1 cellular context compared by ENCODE assay signal in the genomic region with DNA sequence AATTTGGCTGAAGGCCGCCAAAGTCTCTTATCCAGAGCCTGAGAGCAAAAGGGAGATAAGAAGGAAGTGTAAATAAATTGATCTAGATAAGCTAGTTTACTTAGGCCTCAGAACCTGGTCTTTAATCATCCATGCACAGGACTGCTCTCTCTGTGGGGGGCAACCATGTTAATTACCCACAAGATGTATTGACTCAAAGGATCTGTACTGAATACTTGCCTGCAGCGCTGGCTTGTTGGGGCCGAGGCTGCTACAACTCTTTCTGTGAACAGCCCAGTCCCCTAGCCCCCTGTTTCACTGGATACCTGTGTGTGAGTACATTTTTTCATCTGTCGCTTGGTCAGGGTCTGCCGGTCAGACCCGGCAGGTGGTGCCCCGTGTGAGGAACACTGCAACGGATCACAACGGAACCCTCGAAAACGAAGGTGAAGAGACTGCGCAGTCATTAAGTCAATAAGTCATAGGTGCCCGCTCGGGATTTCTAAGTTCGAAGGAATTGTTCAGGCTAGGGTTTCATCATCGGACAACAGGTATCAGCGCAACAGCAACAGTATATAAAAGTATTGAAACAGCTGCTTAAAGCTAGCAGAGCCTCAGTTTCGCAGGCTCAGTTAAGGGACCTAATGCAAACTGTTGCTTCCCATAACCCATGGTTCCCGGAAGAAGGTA.
A peak's percentile ranks its signal among the peaks of the same experiment; 100 is the strongest.
TF ChIP-seq lines count a peak whose summit lies in the region.

No MANE protein-coding gene starts in this region.

TF ChIP-seq in HEK293, 187 proteins besides CTCF, POLR2A, EP300 and RAD21 (continues in another document):
- peak; percentile 93 for TF ChIP-seq ZNF24 (tag by site-specific recombination; IDR thresholded peaks at IDR 0.05)
- 0 out of 2 replicates have a peak, but pooled peaks have one; percentile 54 for TF ChIP-seq OVOL3 (tag by site-specific recombination; IDR thresholded peaks at IDR 0.05)
- TF ChIP-seq ZFP3 (tag by site-specific recombination; IDR thresholded peaks at IDR 0.05; ENCODE audit: low read depth), result no peak
- no peak for TF ChIP-seq SP3 (tag by site-specific recombination; IDR thresholded peaks at IDR 0.05)
- peak; percentile 52; the same call in 1 of the 2 replicates for TF ChIP-seq KLF10 (tag by site-specific recombination; IDR thresholded peaks at IDR 0.05)
- no peak for TF ChIP-seq SALL2 (tag by site-specific recombination; IDR thresholded peaks at IDR 0.05; ENCODE audit: borderline replicate concordance)
- TF ChIP-seq ZNF211 (tag by site-specific recombination; IDR thresholded peaks at IDR 0.05; ENCODE audit: low read depth), result no peak
- TF ChIP-seq, protein P1, sequence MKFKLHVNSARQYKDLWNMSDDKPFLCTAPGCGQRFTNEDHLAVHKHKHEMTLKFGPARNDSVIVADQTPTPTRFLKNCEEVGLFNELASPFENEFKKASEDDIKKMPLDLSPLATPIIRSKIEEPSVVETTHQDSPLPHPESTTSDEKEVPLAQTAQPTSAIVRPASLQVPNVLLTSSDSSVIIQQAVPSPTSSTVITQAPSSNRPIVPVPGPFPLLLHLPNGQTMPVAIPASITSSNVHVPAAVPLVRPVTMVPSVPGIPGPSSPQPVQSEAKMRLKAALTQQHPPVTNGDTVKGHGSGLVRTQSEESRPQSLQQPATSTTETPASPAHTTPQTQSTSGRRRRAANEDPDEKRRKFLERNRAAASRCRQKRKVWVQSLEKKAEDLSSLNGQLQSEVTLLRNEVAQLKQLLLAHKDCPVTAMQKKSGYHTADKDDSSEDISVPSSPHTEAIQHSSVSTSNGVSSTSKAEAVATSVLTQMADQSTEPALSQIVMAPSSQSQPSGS (tag by site-specific recombination; IDR thresholded peaks at IDR 0.05; ENCODE audit: low read depth), result no peak
- TF ChIP-seq ZNF214 (tag by site-specific recombination; IDR thresholded peaks at IDR 0.05; ENCODE audit: borderline replicate concordance), result no peak
- peak; percentile 85 for TF ChIP-seq ZNF629 (tag by site-specific recombination; IDR thresholded peaks at IDR 0.05)
- TF ChIP-seq ZNF514 (tag by site-specific recombination; IDR thresholded peaks at IDR 0.05), result no peak
- TF ChIP-seq OSR2 (tag by site-specific recombination; IDR thresholded peaks at IDR 0.05), result peak; percentile 90
- peak; percentile 76 for TF ChIP-seq IKZF3 (tag by site-specific recombination; IDR thresholded peaks at IDR 0.05)
- peak; percentile 50; the same call in 1 of the 2 replicates for TF ChIP-seq ZNF610 (tag by site-specific recombination; IDR thresholded peaks at IDR 0.05; ENCODE audit: borderline replicate concordance)
- TF ChIP-seq ZNF146 (tag by site-specific recombination; IDR thresholded peaks at IDR 0.05), result peak; percentile 47; the same call in 1 of the 2 replicates
- no peak for TF ChIP-seq ZNF157 (tag by site-specific recombination; IDR thresholded peaks at IDR 0.05)
- peak; percentile 91 for TF ChIP-seq ZBTB44 (tag by site-specific recombination; IDR thresholded peaks at IDR 0.05)
- TF ChIP-seq PRDM1 (tag by site-specific recombination; IDR thresholded peaks at IDR 0.05), result no peak
- peak; percentile 91 for TF ChIP-seq TRIM28 (IDR thresholded peaks at IDR 0.05; ENCODE audit: borderline replicate concordance, low read length)
- peak; percentile 70 for TF ChIP-seq ZNF596 (tag by site-specific recombination; IDR thresholded peaks at IDR 0.05)
- TF ChIP-seq HOXC10 (CRISPR knock-in tag; IDR thresholded peaks at IDR 0.05), result no peak
- TF ChIP-seq ZSCAN30 (tag by site-specific recombination; IDR thresholded peaks at IDR 0.05), result peak; percentile 79; the same call in 1 of the 2 replicates
- TF ChIP-seq, protein P2, sequence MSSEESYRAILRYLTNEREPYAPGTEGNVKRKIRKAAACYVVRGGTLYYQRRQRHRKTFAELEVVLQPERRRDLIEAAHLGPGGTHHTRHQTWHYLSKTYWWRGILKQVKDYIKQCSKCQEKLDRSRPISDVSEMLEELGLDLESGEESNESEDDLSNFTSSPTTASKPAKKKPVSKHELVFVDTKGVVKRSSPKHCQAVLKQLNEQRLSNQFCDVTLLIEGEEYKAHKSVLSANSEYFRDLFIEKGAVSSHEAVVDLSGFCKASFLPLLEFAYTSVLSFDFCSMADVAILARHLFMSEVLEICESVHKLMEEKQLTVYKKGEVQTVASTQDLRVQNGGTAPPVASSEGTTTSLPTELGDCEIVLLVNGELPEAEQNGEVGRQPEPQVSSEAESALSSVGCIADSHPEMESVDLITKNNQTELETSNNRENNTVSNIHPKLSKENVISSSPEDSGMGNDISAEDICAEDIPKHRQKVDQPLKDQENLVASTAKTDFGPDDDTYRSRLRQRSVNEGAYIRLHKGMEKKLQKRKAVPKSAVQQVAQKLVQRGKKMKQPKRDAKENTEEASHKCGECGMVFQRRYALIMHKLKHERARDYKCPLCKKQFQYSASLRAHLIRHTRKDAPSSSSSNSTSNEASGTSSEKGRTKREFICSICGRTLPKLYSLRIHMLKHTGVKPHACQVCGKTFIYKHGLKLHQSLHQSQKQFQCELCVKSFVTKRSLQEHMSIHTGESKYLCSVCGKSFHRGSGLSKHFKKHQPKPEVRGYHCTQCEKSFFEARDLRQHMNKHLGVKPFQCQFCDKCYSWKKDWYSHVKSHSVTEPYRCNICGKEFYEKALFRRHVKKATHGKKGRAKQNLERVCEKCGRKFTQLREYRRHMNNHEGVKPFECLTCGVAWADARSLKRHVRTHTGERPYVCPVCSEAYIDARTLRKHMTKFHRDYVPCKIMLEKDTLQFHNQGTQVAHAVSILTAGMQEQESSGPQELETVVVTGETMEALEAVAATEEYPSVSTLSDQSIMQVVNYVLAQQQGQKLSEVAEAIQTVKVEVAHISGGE (tag by site-specific recombination; conservative IDR thresholded peaks at IDR 0.05; ENCODE audit: low read depth), result no peak
- TF ChIP-seq ZNF843 (tag by site-specific recombination; IDR thresholded peaks at IDR 0.05), result peak; percentile 95
- TF ChIP-seq ZNF692 (tag by site-specific recombination; IDR thresholded peaks at IDR 0.05), result peak; percentile 39; the same call in 1 of the 2 replicates
- TF ChIP-seq, protein P3, sequence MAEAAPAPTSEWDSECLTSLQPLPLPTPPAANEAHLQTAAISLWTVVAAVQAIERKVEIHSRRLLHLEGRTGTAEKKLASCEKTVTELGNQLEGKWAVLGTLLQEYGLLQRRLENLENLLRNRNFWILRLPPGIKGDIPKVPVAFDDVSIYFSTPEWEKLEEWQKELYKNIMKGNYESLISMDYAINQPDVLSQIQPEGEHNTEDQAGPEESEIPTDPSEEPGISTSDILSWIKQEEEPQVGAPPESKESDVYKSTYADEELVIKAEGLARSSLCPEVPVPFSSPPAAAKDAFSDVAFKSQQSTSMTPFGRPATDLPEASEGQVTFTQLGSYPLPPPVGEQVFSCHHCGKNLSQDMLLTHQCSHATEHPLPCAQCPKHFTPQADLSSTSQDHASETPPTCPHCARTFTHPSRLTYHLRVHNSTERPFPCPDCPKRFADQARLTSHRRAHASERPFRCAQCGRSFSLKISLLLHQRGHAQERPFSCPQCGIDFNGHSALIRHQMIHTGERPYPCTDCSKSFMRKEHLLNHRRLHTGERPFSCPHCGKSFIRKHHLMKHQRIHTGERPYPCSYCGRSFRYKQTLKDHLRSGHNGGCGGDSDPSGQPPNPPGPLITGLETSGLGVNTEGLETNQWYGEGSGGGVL (tag by site-specific recombination; IDR thresholded peaks at IDR 0.05), result peak; percentile 30; the same call in 1 of the 2 replicates
- TF ChIP-seq, protein P4, sequence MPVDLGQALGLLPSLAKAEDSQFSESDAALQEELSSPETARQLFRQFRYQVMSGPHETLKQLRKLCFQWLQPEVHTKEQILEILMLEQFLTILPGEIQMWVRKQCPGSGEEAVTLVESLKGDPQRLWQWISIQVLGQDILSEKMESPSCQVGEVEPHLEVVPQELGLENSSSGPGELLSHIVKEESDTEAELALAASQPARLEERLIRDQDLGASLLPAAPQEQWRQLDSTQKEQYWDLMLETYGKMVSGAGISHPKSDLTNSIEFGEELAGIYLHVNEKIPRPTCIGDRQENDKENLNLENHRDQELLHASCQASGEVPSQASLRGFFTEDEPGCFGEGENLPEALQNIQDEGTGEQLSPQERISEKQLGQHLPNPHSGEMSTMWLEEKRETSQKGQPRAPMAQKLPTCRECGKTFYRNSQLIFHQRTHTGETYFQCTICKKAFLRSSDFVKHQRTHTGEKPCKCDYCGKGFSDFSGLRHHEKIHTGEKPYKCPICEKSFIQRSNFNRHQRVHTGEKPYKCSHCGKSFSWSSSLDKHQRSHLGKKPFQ (tag by site-specific recombination; IDR thresholded peaks at IDR 0.05), result peak; percentile 48; the same call in 1 of the 2 replicates
- TF ChIP-seq ELK4 (IDR thresholded peaks at IDR 0.05; ENCODE audit: borderline replicate concordance, low read depth, low read length), result no peak
- no peak for TF ChIP-seq ZNF350 (tag by site-specific recombination; IDR thresholded peaks at IDR 0.05)
- TF ChIP-seq ZEB2 (tag by site-specific recombination; IDR thresholded peaks at IDR 0.05), result peak; percentile 52; the same call in 1 of the 2 replicates
- TF ChIP-seq, protein P5, sequence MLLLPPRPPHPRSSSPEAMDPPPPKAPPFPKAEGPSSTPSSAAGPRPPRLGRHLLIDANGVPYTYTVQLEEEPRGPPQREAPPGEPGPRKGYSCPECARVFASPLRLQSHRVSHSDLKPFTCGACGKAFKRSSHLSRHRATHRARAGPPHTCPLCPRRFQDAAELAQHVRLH (tag by site-specific recombination; IDR thresholded peaks at IDR 0.05), result peak; percentile 45; the same call in 1 of the 2 replicates
- TF ChIP-seq ZNF621 (tag by site-specific recombination; IDR thresholded peaks at IDR 0.05), result no peak
- TF ChIP-seq TSHZ1 (tag by site-specific recombination; IDR thresholded peaks at IDR 0.05; ENCODE audit: borderline replicate concordance), result 0 out of 2 replicates have a peak, but pooled peaks have one; percentile 61
- no peak for TF ChIP-seq KLF1 (tag by site-specific recombination; IDR thresholded peaks at IDR 0.05)
- peak; percentile 95 for TF ChIP-seq ZXDB (tag by site-specific recombination; IDR thresholded peaks at IDR 0.05)
- peak; percentile 88 for TF ChIP-seq PRDM6 (tag by site-specific recombination; IDR thresholded peaks at IDR 0.05)
